Comparison of ENCODE assay signal across 8 cellular contexts in genomic region chr3:39052613-39053012, GRCh38.
A peak's percentile ranks its signal among the peaks of the same experiment; 100 is the strongest.
DNase-seq lines count a peak whose midpoint lies in the region; ATAC-seq and TF ChIP-seq lines count a peak whose summit lies in the region.

No MANE protein-coding gene starts in this region.

- no peak for ATAC-seq in stimulated activated naive CD8-positive, alpha-beta T cell treated with anti-CD3 and anti-CD28 coated beads, Interleukin-15, Interleukin-2, amounts not matched to agents 100 U/mL and 50 U/mL, for 24 hours
- ATAC-seq in HG03469 (IDR thresholded peaks at IDR 0.05; ENCODE audit: unreplicated experiment) (no peak), HG03565 (IDR thresholded peaks at IDR 0.05; ENCODE audit: unreplicated experiment) (no peak)

- POLR2A ChIA-PET in GM10248 (lab: Yijun Ruan, JAX), result interaction anchor here (0.5 kb wide), 1 partner anchor 298 kb away, joined by 3 read pairs; no protein-coding TSS in a partner anchor

- CTCF ChIA-PET in GM10248 (lab: Yijun Ruan, JAX), result no interaction called here

- H3K4me3 ChIP-seq in WI38 (ENCODE audit: low read depth, low read length), result peak overlapping the region; percentile 83
- H3K4me3 ChIP-seq in iPS-11a (ENCODE audit: low read depth, low read length), result peak overlapping the region; percentile 64

- DNase-seq in NCI-H748 (lab: John Stamatoyannopoulos, UW; ENCODE audit: unreplicated experiment) (peak; percentile 14), NCI-H748 treated with DMSO at 0.1 percent for 48 hours (lab: John Stamatoyannopoulos, UW) (no peak), GM10248 (ENCODE audit: extremely low spot score) (no peak)
- DNase-seq in stimulated activated naive CD8-positive, alpha-beta T cell treated with anti-CD3 and anti-CD28 coated beads, Interleukin-15, Interleukin-2, amounts not matched to agents 100 U/mL and 50 U/mL, for 24 hours, result peak; percentile 10

- TF ChIP-seq CTCF in WI38 (IDR thresholded peaks at IDR 0.05; ENCODE audit: low read depth, low read length) (no peak), GM10248 (IDR thresholded peaks at IDR 0.05; ENCODE audit: control extremely low read depth, extremely low read depth, low read depth, missing control alignments) (no peak)

Comparison
In these comparisons a context has a peak if more than half of its experiments do, and no peak if none do; other contexts are left out.
1. DNase-seq: peak in NCI-H748 (single experiment) and stimulated activated naive CD8-positive, alpha-beta T cell treated with anti-CD3 and anti-CD28 coated beads, Interleukin-15, Interleukin-2, amounts not matched to agents 100 U/mL and 50 U/mL, for 24 hours (single experiment); none in NCI-H748 treated with DMSO at 0.1 percent for 48 hours (single experiment) and GM10248 (single experiment).